1 cellular context compared by ENCODE assay signal in genomic region chr16:62224810-62225209, GRCh38.
TF ChIP-seq lines count a peak whose summit lies in the region.

No MANE protein-coding gene starts in this region.

TF ChIP-seq in WTC11, 78 proteins besides CTCF, POLR2A, EP300 and RAD21 (continued from another document):
- TF ChIP-seq, protein P1, sequence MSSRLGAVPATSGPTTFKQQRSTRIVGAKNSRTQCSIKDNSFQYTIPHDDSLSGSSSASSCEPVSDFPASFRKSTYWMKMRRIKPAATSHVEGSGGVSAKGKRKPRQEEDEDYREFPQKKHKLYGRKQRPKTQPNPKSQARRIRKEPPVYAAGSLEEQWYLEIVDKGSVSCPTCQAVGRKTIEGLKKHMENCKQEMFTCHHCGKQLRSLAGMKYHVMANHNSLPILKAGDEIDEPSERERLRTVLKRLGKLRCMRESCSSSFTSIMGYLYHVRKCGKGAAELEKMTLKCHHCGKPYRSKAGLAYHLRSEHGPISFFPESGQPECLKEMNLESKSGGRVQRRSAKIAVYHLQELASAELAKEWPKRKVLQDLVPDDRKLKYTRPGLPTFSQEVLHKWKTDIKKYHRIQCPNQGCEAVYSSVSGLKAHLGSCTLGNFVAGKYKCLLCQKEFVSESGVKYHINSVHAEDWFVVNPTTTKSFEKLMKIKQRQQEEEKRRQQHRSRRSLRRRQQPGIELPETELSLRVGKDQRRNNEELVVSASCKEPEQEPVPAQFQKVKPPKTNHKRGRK (CRISPR knock-in tag; IDR thresholded peaks at IDR 0.05; ENCODE audit: borderline replicate concordance): no peak
- no peak for TF ChIP-seq IRF1 (CRISPR knock-in tag; IDR thresholded peaks at IDR 0.05)
- no peak for TF ChIP-seq TEAD4 (CRISPR knock-in tag; IDR thresholded peaks at IDR 0.05)
- no peak for TF ChIP-seq ZNF219 (CRISPR knock-in tag; IDR thresholded peaks at IDR 0.05; ENCODE audit: borderline replicate concordance)
- no peak for TF ChIP-seq SMAD3 (CRISPR knock-in tag; IDR thresholded peaks at IDR 0.05; ENCODE audit: borderline replicate concordance)
- no peak for TF ChIP-seq ZNF317 (CRISPR knock-in tag; IDR thresholded peaks at IDR 0.05; ENCODE audit: borderline replicate concordance, low read depth)
